In the genomic region with DNA sequence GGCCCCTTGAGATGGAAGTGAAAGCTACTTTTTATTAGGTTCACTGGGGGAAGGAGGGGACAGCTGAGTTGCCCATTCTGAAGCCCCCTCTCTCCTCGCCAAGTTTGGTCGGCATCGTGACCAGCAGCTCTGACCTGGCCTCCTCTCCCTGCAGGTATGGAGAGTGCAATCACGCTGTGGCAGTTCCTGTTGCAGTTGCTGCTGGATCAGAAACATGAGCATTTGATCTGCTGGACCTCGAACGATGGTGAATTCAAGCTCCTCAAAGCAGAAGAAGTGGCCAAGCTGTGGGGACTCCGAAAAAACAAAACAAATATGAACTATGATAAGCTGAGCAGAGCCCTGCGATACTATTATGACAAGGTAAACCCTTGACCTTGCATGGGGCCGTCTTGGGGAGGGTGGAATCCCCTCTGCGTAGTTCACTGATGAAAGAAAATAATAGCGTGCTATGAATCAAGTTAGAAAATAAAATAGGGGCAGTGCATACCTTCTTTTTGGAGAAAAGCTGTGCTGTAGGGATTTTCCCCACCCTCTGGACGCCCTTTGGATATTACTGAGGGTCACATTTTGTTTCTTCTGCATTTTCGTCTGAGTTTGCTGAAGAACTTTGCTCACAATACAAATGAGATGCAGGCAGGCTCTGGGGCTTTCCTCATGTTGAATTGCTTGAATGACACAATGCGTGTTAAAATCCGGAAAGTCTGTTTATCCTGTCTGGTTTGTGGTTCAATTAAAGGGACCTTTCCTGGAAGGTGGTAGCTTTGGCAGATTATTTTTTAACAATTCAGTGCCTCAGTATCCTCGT, we compare ENCODE assay signal across 16 cellular contexts. TPM values are rescaled to one million over a fixed set of nuclear protein-coding genes. Genes with fewer than 3 reads are reported as not detected.
A peak's percentile ranks its signal among the peaks of the same experiment; 100 is the strongest.
DNase-seq lines count a peak whose midpoint lies in the region; ATAC-seq, FAIRE-seq and TF ChIP-seq lines count a peak whose summit lies in the region.
"Had no signal": no experiment of that assay in that cellular context is flagged by ENCODE, and none has a peak within 500 bp of the region (broad histone marks: within the 10 kb centered on the region; RNA-seq: fewer than 3 reads in every experiment).

No MANE protein-coding gene starts in this region.

- H3K9me3 ChIP-seq in RWPE2 (ENCODE audit: severe bottlenecking) (no peaks in the 10 kb centered on the region), endothelial cell of umbilical vein (replicated peaks; ENCODE audit: control insufficient read depth, insufficient read depth, low read length) (no peaks in the 10 kb centered on the region)
- H3K9me3 ChIP-seq: body of pancreas, SJCRH30 had no signal

- H3K4me2 ChIP-seq in endothelial cell of umbilical vein (ENCODE audit: insufficient read depth, low read length) = peak overlapping the region; percentile 17

- H3K9me3 Mint-ChIP-seq in activated CD4-positive, alpha-beta T cell treated with anti-CD3 and anti-CD28 coated beads for 36 hours (ENCODE audit: low read depth) = peaks cover 2% of the 10 kb centered on the region
- H3K9me3 Mint-ChIP-seq in activated CD4-positive, alpha-beta T cell treated with anti-CD3 and anti-CD28 coated beads, Interleukin-2, amount 10 ng/mL, durations not matched to agents 7 days and 5 days = peaks cover 2% of the 10 kb centered on the region
- H3K9me3 Mint-ChIP-seq in stimulated activated effector memory CD8-positive, alpha-beta T cell treated with anti-CD3 and anti-CD28 coated beads, Interleukin-12 subunit alpha, Interleukin-12 subunit beta, amount 100 ng/mL, for 72 hours = no peaks in the 10 kb centered on the region
- H3K9me3 Mint-ChIP-seq: stimulated activated naive CD8-positive, alpha-beta T cell treated with anti-CD3 and anti-CD28 coated beads, Interleukin-15, amount 100 ng/mL, for 72 hours had no signal

- H3K27ac ChIP-seq in RWPE2 (ENCODE audit: poor library complexity, severe bottlenecking) = no peak overlapping the region
- peak overlapping the region; percentile 60 for H3K27ac ChIP-seq in endothelial cell of umbilical vein (ENCODE audit: insufficient read depth, low read depth, low read length)
- H3K27ac ChIP-seq: SJCRH30 had no signal

- DNase-seq in activated CD4-positive, alpha-beta T cell treated with anti-CD3 and anti-CD28 coated beads for 36 hours = no peak
- no peak for DNase-seq in activated CD4-positive, alpha-beta T cell treated with anti-CD3 and anti-CD28 coated beads, Interleukin-2, amount 10 ng/mL, durations not matched to agents 7 days and 5 days
- DNase-seq in RWPE2 (ENCODE audit: low spot score) (peak; percentile 11), endothelial cell of umbilical vein (ENCODE audit: low read depth, low spot score) (peak; percentile 46), NCI-H345 (lab: John Stamatoyannopoulos, UW) (no peak)
- no peak for DNase-seq in stimulated activated effector memory CD8-positive, alpha-beta T cell treated with anti-CD3 and anti-CD28 coated beads, Interleukin-12 subunit alpha, Interleukin-12 subunit beta, amount 100 ng/mL, for 72 hours (ENCODE audit: low spot score in 2 of 2)
- DNase-seq: activated naive CD4-positive, alpha-beta T cell treated with Interleukin-2 at 50 U/mL for 16 hours; body of pancreas; NCI-H1092; NCI-H2171; SJCRH30; small intestine; stimulated activated naive CD8-positive, alpha-beta T cell treated with anti-CD3 and anti-CD28 coated beads, Interleukin-15, amount 100 ng/mL, for 72 hours had no signal

- H3K4me3 ChIP-seq in RWPE2 (ENCODE audit: severe bottlenecking) = no peak overlapping the region
- H3K4me3 ChIP-seq in endothelial cell of umbilical vein (replicated peaks in 1 of 3; ENCODE audit: insufficient read depth in 1 of 3, low read depth in 1 of 3, low read length in 3 of 3) = no peak overlapping the region
- H3K4me3 ChIP-seq: body of pancreas, SJCRH30 had no signal

- peak overlapping the region; percentile 6 for H3K9ac ChIP-seq in endothelial cell of umbilical vein (replicated peaks; ENCODE audit: extremely low read depth, insufficient read depth, low read length)

- no peak for TF ChIP-seq CTCF in RWPE2 (IDR thresholded peaks at IDR 0.05; ENCODE audit: poor library complexity, severe bottlenecking)
- no peak for TF ChIP-seq CTCF in endothelial cell of umbilical vein (IDR thresholded peaks at IDR 0.05; ENCODE audit: extremely low read depth in 1 of 2, insufficient read depth in 1 of 2, low read depth in 1 of 2, low read length in 2 of 2)

- peaks cover 3% of the 10 kb centered on the region for H4K20me1 ChIP-seq in endothelial cell of umbilical vein (replicated peaks; ENCODE audit: control insufficient read depth, extremely low read depth, insufficient read depth, low read length)

- peak; percentile 70 for FAIRE-seq in endothelial cell of umbilical vein (lab: Jason Lieb, UNC)
- FAIRE-seq: A204.1, small intestine had no signal

- H3K4me1 ChIP-seq in RWPE2 (ENCODE audit: insufficient read depth, poor library complexity, severe bottlenecking) (peaks cover 34% of the 10 kb centered on the region), endothelial cell of umbilical vein (ENCODE audit: control insufficient read depth, extremely low read depth, insufficient read depth, low read length) (peaks cover 67% of the 10 kb centered on the region)

- peak; percentile 22 for TF ChIP-seq POLR2A in endothelial cell of umbilical vein (IDR thresholded peaks at IDR 0.05; ENCODE audit: low read depth, low read length)

- CTCF ChIA-PET in activated CD4-positive, alpha-beta T cell treated with anti-CD3 and anti-CD28 coated beads for 36 hours (lab: Charles Lee) = interaction anchor here (1.7 to 1.8 kb wide), 2 partner anchors 9 to 163 kb away, joined by 4 to 12 read pairs; no protein-coding TSS in a partner anchor
- CTCF ChIA-PET in activated CD4-positive, alpha-beta T cell treated with anti-CD3 and anti-CD28 coated beads, Interleukin-2, amount 10 ng/mL, durations not matched to agents 7 days and 5 days (lab: Charles Lee) = interaction anchor here (1.0 to 2.2 kb wide), 5 partner anchors 8 to 293 kb away, joined by 3 to 11 read pairs (median 3); no protein-coding TSS in a partner anchor
- CTCF ChIA-PET in endothelial cell of umbilical vein (lab: Charles Lee) = interaction anchor here (0.8 to 1.5 kb wide), 4 partner anchors 8 to 162 kb away, joined by 3 to 7 read pairs (median 3); no protein-coding TSS in a partner anchor

- H3K79me2 ChIP-seq in endothelial cell of umbilical vein (ENCODE audit: control insufficient read depth, insufficient read depth, low read length) = peaks cover 86% of the 10 kb centered on the region

- H3K9me1 ChIP-seq in endothelial cell of umbilical vein (replicated peaks; ENCODE audit: control insufficient read depth, extremely low read depth, insufficient read depth, low read length) = no peaks in the 10 kb centered on the region

- no peak overlapping the region for H2AFZ ChIP-seq in endothelial cell of umbilical vein (ENCODE audit: low read depth, low read length)

- intact Hi-C loops in activated CD4-positive, alpha-beta T cell treated with anti-CD3 and anti-CD28 coated beads for 36 hours (cut with DNase I, micrococcal nuclease) = no loop called here
- intact Hi-C loops in endothelial cell of umbilical vein (cut with micrococcal nuclease) = loop anchor here (10.0 kb wide), 1 partner anchor 589 kb away; no protein-coding TSS in a partner anchor

- H3K27me3 ChIP-seq in RWPE2 (ENCODE audit: insufficient read depth, poor library complexity, severe bottlenecking) (no peaks in the 10 kb centered on the region), endothelial cell of umbilical vein (ENCODE audit: control insufficient read depth in 2 of 2, insufficient read depth in 2 of 2, low read length in 2 of 2) (no peaks in the 10 kb centered on the region)
- H3K27me3 ChIP-seq: body of pancreas, SJCRH30 had no signal

- BruUV-seq in endothelial cell of umbilical vein (replicated peaks; lab: Mats Ljungman, UMichigan) = no TSS peak

- dilution Hi-C loops in endothelial cell of umbilical vein (cut with MboI; ENCODE audit: extremely low pct_ligation_motif_present, low sequenced_read_pairs) = no loop called here

- H3K36me3 Mint-ChIP-seq in activated CD4-positive, alpha-beta T cell treated with anti-CD3 and anti-CD28 coated beads for 36 hours (ENCODE audit: low read depth) = peaks cover 28% of the 10 kb centered on the region
- peaks cover 52% of the 10 kb centered on the region for H3K36me3 Mint-ChIP-seq in activated CD4-positive, alpha-beta T cell treated with anti-CD3 and anti-CD28 coated beads, Interleukin-2, amount 10 ng/mL, durations not matched to agents 7 days and 5 days (ENCODE audit: low read depth)
- peaks cover 80% of the 10 kb centered on the region for H3K36me3 Mint-ChIP-seq in stimulated activated effector memory CD8-positive, alpha-beta T cell treated with anti-CD3 and anti-CD28 coated beads, Interleukin-12 subunit alpha, Interleukin-12 subunit beta, amount 100 ng/mL, for 72 hours

- H3K27ac Mint-ChIP-seq in activated CD4-positive, alpha-beta T cell treated with anti-CD3 and anti-CD28 coated beads for 36 hours = no peak overlapping the region
- no peak overlapping the region for H3K27ac Mint-ChIP-seq in activated CD4-positive, alpha-beta T cell treated with anti-CD3 and anti-CD28 coated beads, Interleukin-2, amount 10 ng/mL, durations not matched to agents 7 days and 5 days
- H3K27ac Mint-ChIP-seq in stimulated activated effector memory CD8-positive, alpha-beta T cell treated with anti-CD3 and anti-CD28 coated beads, Interleukin-12 subunit alpha, Interleukin-12 subunit beta, amount 100 ng/mL, for 72 hours = peak overlapping the region; percentile 69
- H3K27ac Mint-ChIP-seq: stimulated activated naive CD8-positive, alpha-beta T cell treated with anti-CD3 and anti-CD28 coated beads, Interleukin-15, amount 100 ng/mL, for 72 hours had no signal

- H3K4me3 Mint-ChIP-seq in activated CD4-positive, alpha-beta T cell treated with anti-CD3 and anti-CD28 coated beads for 36 hours = no peak overlapping the region
- no peak overlapping the region for H3K4me3 Mint-ChIP-seq in activated CD4-positive, alpha-beta T cell treated with anti-CD3 and anti-CD28 coated beads, Interleukin-2, amount 10 ng/mL, durations not matched to agents 7 days and 5 days
- peak overlapping the region; percentile 38 for H3K4me3 Mint-ChIP-seq in stimulated activated effector memory CD8-positive, alpha-beta T cell treated with anti-CD3 and anti-CD28 coated beads, Interleukin-12 subunit alpha, Interleukin-12 subunit beta, amount 100 ng/mL, for 72 hours
- H3K4me3 Mint-ChIP-seq: stimulated activated naive CD8-positive, alpha-beta T cell treated with anti-CD3 and anti-CD28 coated beads, Interleukin-15, amount 100 ng/mL, for 72 hours had no signal

- H3K27me3 Mint-ChIP-seq in activated CD4-positive, alpha-beta T cell treated with anti-CD3 and anti-CD28 coated beads for 36 hours = no peaks in the 10 kb centered on the region
- H3K27me3 Mint-ChIP-seq in activated CD4-positive, alpha-beta T cell treated with anti-CD3 and anti-CD28 coated beads, Interleukin-2, amount 10 ng/mL, durations not matched to agents 7 days and 5 days = no peaks in the 10 kb centered on the region
- H3K27me3 Mint-ChIP-seq: stimulated activated naive CD8-positive, alpha-beta T cell treated with anti-CD3 and anti-CD28 coated beads, Interleukin-15, amount 100 ng/mL, for 72 hours had no signal

- peaks cover 42% of the 10 kb centered on the region for H3K4me1 Mint-ChIP-seq in activated CD4-positive, alpha-beta T cell treated with anti-CD3 and anti-CD28 coated beads for 36 hours
- peaks cover 12% of the 10 kb centered on the region for H3K4me1 Mint-ChIP-seq in activated CD4-positive, alpha-beta T cell treated with anti-CD3 and anti-CD28 coated beads, Interleukin-2, amount 10 ng/mL, durations not matched to agents 7 days and 5 days
- peaks cover 78% of the 10 kb centered on the region for H3K4me1 Mint-ChIP-seq in stimulated activated effector memory CD8-positive, alpha-beta T cell treated with anti-CD3 and anti-CD28 coated beads, Interleukin-12 subunit alpha, Interleukin-12 subunit beta, amount 100 ng/mL, for 72 hours

- POLR2A ChIA-PET in activated CD4-positive, alpha-beta T cell treated with anti-CD3 and anti-CD28 coated beads for 36 hours (lab: Charles Lee) = no interaction called here
- POLR2A ChIA-PET in activated CD4-positive, alpha-beta T cell treated with anti-CD3 and anti-CD28 coated beads, Interleukin-2, amount 10 ng/mL, durations not matched to agents 7 days and 5 days (lab: Charles Lee) = no interaction called here
- POLR2A ChIA-PET in endothelial cell of umbilical vein (lab: Charles Lee) = interaction anchor here (0.6 kb wide), 1 partner anchor 167 kb away, joined by 11 read pairs; no protein-coding TSS in a partner anchor

- peak; percentile 42 for ATAC-seq in activated CD4-positive, alpha-beta T cell treated with anti-CD3 and anti-CD28 coated beads for 36 hours
- no peak for ATAC-seq in RWPE2 (ENCODE audit: low read depth)
- ATAC-seq in stimulated activated effector memory CD8-positive, alpha-beta T cell treated with anti-CD3 and anti-CD28 coated beads, Interleukin-12 subunit alpha, Interleukin-12 subunit beta, amount 100 ng/mL, for 72 hours = peak; percentile 57
- ATAC-seq in HG03469 (IDR thresholded peaks at IDR 0.05; ENCODE audit: unreplicated experiment) = no peak
- no peak for ATAC-seq in GM21717 (IDR thresholded peaks at IDR 0.05; ENCODE audit: unreplicated experiment)
- ATAC-seq: body of pancreas; stimulated activated naive CD8-positive, alpha-beta T cell treated with anti-CD3 and anti-CD28 coated beads, Interleukin-15, amount 100 ng/mL, for 72 hours had no signal

- H3K36me3 ChIP-seq in RWPE2 (ENCODE audit: low read depth) = peaks cover 60% of the 10 kb centered on the region
- peaks cover 27 to 40% of the 10 kb centered on the region in 2 experiments for H3K36me3 ChIP-seq in endothelial cell of umbilical vein (ENCODE audit: control insufficient read depth in 2 of 2, extremely low read depth in 1 of 2, insufficient read depth in 2 of 2, low read length in 2 of 2)

RNA-seq across cellular contexts. Expression of a gene that starts 29.4 kb away (rescaled TPM):
- 10 to 100 TPM; 17.0 to 17.4 TPM for total RNA-seq in activated CD4-positive, alpha-beta T cell treated with anti-CD3 and anti-CD28 coated beads for 36 hours
- 10 to 100 TPM; 27.3 to 33.9 TPM for total RNA-seq in activated CD4-positive, alpha-beta T cell treated with anti-CD3 and anti-CD28 coated beads, Interleukin-2, amount 10 ng/mL, durations not matched to agents 7 days and 5 days
- 128 and 132 TPM in 2 replicates for total RNA-seq in endothelial cell of umbilical vein
- polyA plus RNA-seq in endothelial cell of umbilical vein = 51.4 and 64.8 TPM in 2 replicates
- polyA plus RNA-seq in endothelial cell of umbilical vein (2011; cell fraction: cytosol; rRNA removed) = 65.6 and 73.3 TPM in 2 replicates
- 55.3 and 57.1 TPM in 2 replicates for polyA plus RNA-seq in endothelial cell of umbilical vein (2011; cell fraction: nucleus; rRNA removed)
- polyA plus RNA-seq in endothelial cell of umbilical vein (2012) = 123 and 151 TPM in 2 replicates
- 66.8 and 84.1 TPM in 2 replicates for polyA minus RNA-seq in endothelial cell of umbilical vein
- polyA minus RNA-seq in endothelial cell of umbilical vein (2011; cell fraction: cytosol; rRNA and poly(A)+ RNA removed) = 6.1 TPM
- 76.7 and 83.6 TPM in 2 replicates for polyA minus RNA-seq in endothelial cell of umbilical vein (2011; cell fraction: nucleus; rRNA and poly(A)+ RNA removed)

Comparison
In these comparisons a context has a peak if more than half of its experiments do, and no peak if none do; other contexts are left out.
1. ATAC-seq: peak in activated CD4-positive, alpha-beta T cell treated with anti-CD3 and anti-CD28 coated beads for 36 hours (single experiment) and stimulated activated effector memory CD8-positive, alpha-beta T cell treated with anti-CD3 and anti-CD28 coated beads, Interleukin-12 subunit alpha, Interleukin-12 subunit beta, amount 100 ng/mL, for 72 hours (single experiment); none in RWPE2 (single experiment), HG03469 (single experiment) and GM21717 (single experiment).
2. DNase-seq: peak in RWPE2 (single experiment) and endothelial cell of umbilical vein (single experiment); none in activated CD4-positive, alpha-beta T cell treated with anti-CD3 and anti-CD28 coated beads for 36 hours (single experiment), activated CD4-positive, alpha-beta T cell treated with anti-CD3 and anti-CD28 coated beads, Interleukin-2, amount 10 ng/mL, durations not matched to agents 7 days and 5 days (single experiment), stimulated activated effector memory CD8-positive, alpha-beta T cell treated with anti-CD3 and anti-CD28 coated beads, Interleukin-12 subunit alpha, Interleukin-12 subunit beta, amount 100 ng/mL, for 72 hours (0 of 2) and NCI-H345 (single experiment).